17 cellular contexts compared by ENCODE assay signal in the genomic region with DNA sequence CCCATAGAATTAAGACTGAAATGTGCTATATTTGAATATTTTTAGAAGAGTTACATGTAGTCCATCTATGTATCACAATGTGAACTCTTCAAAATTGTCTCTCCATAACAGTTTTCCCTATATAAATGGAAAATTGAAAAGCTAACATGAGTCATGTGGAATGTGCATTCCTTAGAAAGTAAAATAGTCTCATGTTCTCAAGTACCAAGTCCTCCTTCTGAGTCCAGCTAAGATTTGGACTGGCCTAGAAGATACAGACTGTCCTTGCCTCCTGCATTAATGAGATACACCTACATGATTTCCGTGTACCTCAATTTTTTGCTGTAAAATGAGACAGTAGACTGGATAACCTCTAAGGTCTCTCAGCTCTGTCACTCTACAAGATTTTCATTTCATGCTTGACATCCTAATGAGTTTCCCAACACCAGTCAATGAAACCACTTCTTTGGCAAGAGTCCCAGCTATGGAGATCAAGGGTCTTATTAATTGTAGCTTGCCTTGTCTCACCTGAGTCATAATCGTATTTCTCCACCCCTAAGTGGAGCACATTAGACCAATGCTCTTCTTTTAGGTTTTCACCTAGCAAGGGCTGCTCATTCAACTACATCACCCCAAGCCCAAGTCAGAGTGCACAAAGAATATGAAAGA.
DNase-seq lines count a peak whose midpoint lies in the region; ATAC-seq and TF ChIP-seq lines count a peak whose summit lies in the region.
"Had no signal": no experiment of that assay in that cellular context is flagged by ENCODE, and none has a peak within 500 bp of the region (broad histone marks: within the 10 kb centered on the region; RNA-seq: fewer than 3 reads in every experiment).

No MANE protein-coding gene starts in this region.

- H3K27ac ChIP-seq in coronary artery: no peak overlapping the region
- H3K27ac ChIP-seq: upper lobe of right lung had no signal

- no peak for TF ChIP-seq CTCF in AG10803 (conservative IDR thresholded peaks at IDR 0.05; ENCODE audit: low read length)
- no peak for TF ChIP-seq CTCF in coronary artery (IDR thresholded peaks at IDR 0.05)

- DNase-seq in AG10803 (ENCODE audit: low read depth) (peak; percentile 58), HT1080 (ENCODE audit: low read depth) (peak; percentile 81), amniotic epithelial cell (ENCODE audit: low read depth) (peak; percentile 19), iris pigment epithelial cell (ENCODE audit: low read depth) (peak; percentile 60), NCI-H2227 (lab: John Stamatoyannopoulos, UW; ENCODE audit: unreplicated experiment) (no peak), coronary artery (ENCODE audit: low spot score) (no peak), NOMO-1 treated with DMSO at 0.1 percent for 48 hours (lab: John Stamatoyannopoulos, UW; ENCODE audit: unreplicated experiment) (no peak)
- DNase-seq: activated naive CD8-positive, alpha-beta T cell treated with anti-CD3 and anti-CD28 coated beads for 36 hours; activated T-cell treated with anti-CD3 and anti-CD28 coated beads, Interleukin-2, amount 50 U/mL, for 1 hour; DND-41; glutamatergic neuron; left cardiac atrium; natural killer cell; NCI-H2227 treated with DMSO at 0.1 percent for 48 hours; stimulated activated CD4-positive, alpha-beta T cell treated with anti-CD3 and anti-CD28 coated beads, Interleukin-2, amount 100 ng/mL, for 48 hours; upper lobe of right lung had no signal

- ATAC-seq in GM21576 (IDR thresholded peaks at IDR 0.05; ENCODE audit: unreplicated experiment): no peak
- ATAC-seq: left cardiac atrium, natural killer cell, upper lobe of right lung had no signal

- no peak overlapping the region for H3K4me3 ChIP-seq in AG10803 (ENCODE audit: low read length)
- H3K4me3 ChIP-seq in coronary artery: no peak overlapping the region
- H3K4me3 ChIP-seq: upper lobe of right lung had no signal

Comparison
In these comparisons a context has a peak if more than half of its experiments do, and no peak if none do; other contexts are left out.
1. DNase-seq: peak in AG10803 (single experiment), HT1080 (single experiment), amniotic epithelial cell (single experiment) and iris pigment epithelial cell (single experiment); none in NCI-H2227 (single experiment), coronary artery (single experiment) and NOMO-1 treated with DMSO at 0.1 percent for 48 hours (single experiment).